ENCODE assay signal across 1 cellular context in genomic region chr4:80767944-80768343, GRCh38.
TF ChIP-seq lines count a peak whose summit lies in the region.

No MANE protein-coding gene starts in this region.

TF ChIP-seq in SK-N-SH treated with all-trans-retinoic acid at 6 μM for 48 hours, 23 proteins besides CTCF, POLR2A, EP300 and RAD21 (continued from another document):
- TF ChIP-seq CREB5 (CRISPR knock-in tag; IDR thresholded peaks at IDR 0.05; ENCODE audit: low read depth) (no peak), SNAI2 (CRISPR knock-in tag; IDR thresholded peaks at IDR 0.05) (no peak), OSR1 (CRISPR knock-in tag; IDR thresholded peaks at IDR 0.05) (no peak), POU6F1 (CRISPR knock-in tag; IDR thresholded peaks at IDR 0.05; ENCODE audit: borderline replicate concordance, low read depth) (no peak), ARNTL (CRISPR knock-in tag; IDR thresholded peaks at IDR 0.05; ENCODE audit: borderline replicate concordance, low read depth) (no peak), TSHZ2 (CRISPR knock-in tag; IDR thresholded peaks at IDR 0.05) (no peak), BACH2 (CRISPR knock-in tag; IDR thresholded peaks at IDR 0.05; ENCODE audit: borderline replicate concordance) (no peak), ZNF8 (CRISPR knock-in tag; IDR thresholded peaks at IDR 0.05) (no peak), ESRRG (CRISPR knock-in tag; IDR thresholded peaks at IDR 0.05) (no peak)
